In the genomic region with DNA sequence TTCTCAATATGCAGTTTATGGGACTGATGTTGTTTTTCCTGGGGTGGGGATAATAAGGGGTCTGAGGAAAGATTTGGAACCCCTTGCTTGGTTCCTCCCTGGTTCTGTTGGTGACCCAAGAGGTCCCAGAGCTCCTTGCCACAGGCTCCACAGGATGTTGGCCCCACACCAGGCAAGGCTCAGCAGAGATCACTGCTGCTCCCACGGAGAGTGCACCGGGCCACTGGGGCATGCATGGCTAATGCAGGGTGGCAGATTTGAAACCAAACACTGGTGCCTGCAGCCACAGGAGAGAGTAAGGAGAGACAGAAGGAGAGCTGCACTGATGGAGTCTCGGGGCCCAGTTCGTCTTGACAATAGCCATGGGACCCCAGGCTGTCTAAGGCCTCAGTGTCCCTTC, we compare ENCODE assay signal across 20 cellular contexts. TPM values are rescaled to one million over a fixed set of nuclear protein-coding genes. Genes with fewer than 3 reads are reported as not detected.
DNase-seq lines count a peak whose midpoint lies in the region; ATAC-seq and TF ChIP-seq lines count a peak whose summit lies in the region.
"Had no signal": no experiment of that assay in that cellular context is flagged by ENCODE, and none has a peak within 500 bp of the region (broad histone marks: within the 10 kb centered on the region; RNA-seq: fewer than 3 reads in every experiment).

No MANE protein-coding gene starts in this region.

- in situ Hi-C loops in gastrocnemius medialis (cut with MboI; ENCODE audit: low sequenced_read_pairs in 4 of 4), result loop anchor here in 3 of 4 donors (5.0 kb wide), 2 partner anchors 48 to 53 kb away; no protein-coding TSS in a partner anchor

- H3K4me3 ChIP-seq in SJCRH30, result no peak overlapping the region
- H3K4me3 ChIP-seq in lung, result peak overlapping the region; percentile 14
- H3K4me3 ChIP-seq in gastrocnemius medialis, result peak overlapping the region in 3 of 4 donors; percentile 3 to 55 (median 41)
- H3K4me3 ChIP-seq: A549; BLaER1 treated with 17β-estradiol and CSF1 and Interleukin-3, amounts not matched to agents 10 nM and 100 nM; GM12878; K562 had no signal

- TF ChIP-seq CTCF in lung (IDR thresholded peaks at IDR 0.05; ENCODE audit: control extremely low read depth, extremely low read depth), result no peak
- no peak for TF ChIP-seq CTCF in gastrocnemius medialis (IDR thresholded peaks at IDR 0.05 in 4 of 5, conservative IDR thresholded peaks at IDR 0.05 in 1 of 5)

- TF ChIP-seq POLR2A in gastrocnemius medialis (IDR thresholded peaks at IDR 0.05), result no peak

- H3K9me3 ChIP-seq in SJCRH30 (replicated peaks) (no peaks in the 10 kb centered on the region), lung (ENCODE audit: control insufficient read depth in 2 of 2, insufficient read depth in 1 of 2, low read length in 1 of 2) (no peaks in the 10 kb centered on the region), gastrocnemius medialis (no peaks in the 10 kb centered on the region), T-helper 17 cell (ENCODE audit: control insufficient read depth, low read length, poor library complexity, severe bottlenecking) (no peaks in the 10 kb centered on the region)
- H3K9me3 ChIP-seq: A549; BLaER1 treated with 17β-estradiol and CSF1 and Interleukin-3, amounts not matched to agents 10 nM and 100 nM had no signal

- DNase-seq in SJCRH30 (peak in 1 of 2 experiments; percentile 33), lung (ENCODE audit: low spot score) (no peak), gastrocnemius medialis (no peak), COR-L47 (lab: John Stamatoyannopoulos, UW) (no peak), cerebellum (ENCODE audit: low spot score) (no peak), LoVo (ENCODE audit: low spot score) (no peak), T-helper 17 cell (no peak)
- DNase-seq: CD8-positive, alpha-beta memory T cell; DND-41; HFFc6; NCI-H1417 treated with DMSO at 0.1 percent for 48 hours; NCI-H1930; NCI-H446 treated with DMSO at 0.1 percent for 48 hours; OCI-M1 had no signal

- H3K36me3 ChIP-seq in SJCRH30 (no peaks in the 10 kb centered on the region), lung (ENCODE audit: control insufficient read depth in 2 of 2, insufficient read depth in 2 of 2, low read length in 2 of 2) (peaks cover 0 to 2% of the 10 kb centered on the region in 2 donors), gastrocnemius medialis (no peaks in the 10 kb centered on the region)
- H3K36me3 ChIP-seq: BLaER1 treated with 17β-estradiol and CSF1 and Interleukin-3, amounts not matched to agents 10 nM and 100 nM had no signal

- no peak overlapping the region for H3K4me3 Mint-ChIP-seq in T-helper 17 cell
- H3K4me3 Mint-ChIP-seq: CD8-positive, alpha-beta memory T cell; HFFc6 had no signal

- peak overlapping the region; percentile 45 for H3K27ac ChIP-seq in SJCRH30
- peak overlapping the region; percentile 98 for H3K27ac ChIP-seq in cingulate gyrus (ENCODE audit: low read depth, low read length)
- peak overlapping the region in 1 of 2 donors; percentile 75 for H3K27ac ChIP-seq in lung (ENCODE audit: low read depth in 1 of 2, low read length in 1 of 2)
- peak overlapping the region in 3 of 4 donors; percentile 81 for H3K27ac ChIP-seq in gastrocnemius medialis
- H3K27ac ChIP-seq: A549; BLaER1 treated with 17β-estradiol and CSF1 and Interleukin-3, amounts not matched to agents 10 nM and 100 nM had no signal

- peaks cover 28% of the 10 kb centered on the region for H3K27me3 Mint-ChIP-seq in T-helper 17 cell

- intact Hi-C loops in gastrocnemius medialis (cut with DNase I; ENCODE audit: low total_unique reads), result no loop called here

- no peak overlapping the region for H3K27ac Mint-ChIP-seq in T-helper 17 cell
- H3K27ac Mint-ChIP-seq: HFFc6 had no signal

- H3K27me3 ChIP-seq in SJCRH30, result no peaks in the 10 kb centered on the region
- no peaks in the 10 kb centered on the region for H3K27me3 ChIP-seq in lung (ENCODE audit: control insufficient read depth, insufficient read depth)
- no peaks in the 10 kb centered on the region for H3K27me3 ChIP-seq in gastrocnemius medialis
- H3K27me3 ChIP-seq: BLaER1 treated with 17β-estradiol and CSF1 and Interleukin-3, amounts not matched to agents 10 nM and 100 nM had no signal

- H3K4me1 Mint-ChIP-seq in T-helper 17 cell, result no peaks in the 10 kb centered on the region
- H3K4me1 Mint-ChIP-seq: CD8-positive, alpha-beta memory T cell had no signal

- 82 to 84% methylated on average over 4 of the region's 4 CpGs for WGBS in lung, 2 donors

- no peak for ATAC-seq in lung (ENCODE audit: insufficient read depth, low FRiP score)
- ATAC-seq in gastrocnemius medialis, result no peak
- no peak for ATAC-seq in T-helper 17 cell
- ATAC-seq: A549, GM12878, K562 had no signal

- H3K4me1 ChIP-seq in SJCRH30 (peaks cover 23% of the 10 kb centered on the region), lung (ENCODE audit: control insufficient read depth in 2 of 2, insufficient read depth in 2 of 2, low read length in 2 of 2) (peaks cover 5 to 11% of the 10 kb centered on the region in 2 donors), gastrocnemius medialis (peaks cover 0 to 4% of the 10 kb centered on the region in 2 donors)
- H3K4me1 ChIP-seq: A549 had no signal

- H3K36me3 Mint-ChIP-seq in T-helper 17 cell (ENCODE audit: low read depth), result no peaks in the 10 kb centered on the region
- H3K36me3 Mint-ChIP-seq: CD8-positive, alpha-beta memory T cell had no signal

RNA-seq across cellular contexts. Expression of a gene that starts 2.5 kb away (rescaled TPM):
- 2.0 and 2.6 TPM in 2 replicates for total RNA-seq in SJCRH30 (2014; rRNA removed; shearing (Covaris generic))
- total RNA-seq in lung, result 10 to 100 TPM in 1 of 2 donors, 1 to 10 TPM in 1; 4.2 to 83.6 TPM
- polyA plus RNA-seq in lung, result 10 to 100 TPM; 21.3 to 48.1 TPM
- 10 to 100 TPM; 21.1 to 28.5 (median 27.6) TPM for total RNA-seq in gastrocnemius medialis
- 13.1 TPM for total RNA-seq in cerebellum
- total RNA-seq in T-helper 17 cell, result not detected
- total RNA-seq: CD8-positive, alpha-beta memory T cell; GM12878; RPMI7951 had no signal
- polyA plus RNA-seq: CD8-positive, alpha-beta memory T cell; GM12878; K562 had no signal

RNA-seq across cellular contexts. Expression of a gene that starts 37.7 kb away (rescaled TPM):
- total RNA-seq in SJCRH30 (2014; rRNA removed; shearing (Covaris generic)), result 0.15 and 0.26 TPM in 2 replicates
- total RNA-seq in lung, result 10 to 100 TPM; 10.2 to 24.4 TPM
- 10 to 100 TPM in 1 of 2 donors, 1 to 10 TPM in 1; 5.3 to 13.1 TPM for polyA plus RNA-seq in lung
- 10 to 100 TPM in 1 of 4 donors, 1 to 10 TPM in 3; 1.6 to 10.4 (median 5.7) TPM for total RNA-seq in gastrocnemius medialis
- 3.4 TPM for total RNA-seq in cerebellum
- total RNA-seq in T-helper 17 cell, result not detected
- total RNA-seq: CD8-positive, alpha-beta memory T cell; GM12878; K562 had no signal
- polyA plus RNA-seq: CD8-positive, alpha-beta memory T cell had no signal
